Comparison of ENCODE assay signal across 8 cellular contexts in genomic region chr3:8239718-8240698, GRCh38.
DNase-seq lines count a peak whose midpoint lies in the region; ATAC-seq and TF ChIP-seq lines count a peak whose summit lies in the region.

No MANE protein-coding gene starts in this region.

- no peaks in the 10 kb centered on the region for H3K9me3 ChIP-seq in hepatocyte (ENCODE audit: low read depth)

- H3K36me3 Mint-ChIP-seq in activated naive CD8-positive, alpha-beta T cell treated with anti-CD3 and anti-CD28 coated beads, Interleukin-2, amount 50 U/mL, for 24 hours (ENCODE audit: low read depth) = no peaks in the 10 kb centered on the region

- H3K4me2 ChIP-seq in hepatocyte = no peak overlapping the region

- no peaks in the 10 kb centered on the region for H3K4me1 Mint-ChIP-seq in activated naive CD8-positive, alpha-beta T cell treated with anti-CD3 and anti-CD28 coated beads, Interleukin-2, amount 50 U/mL, for 24 hours

- peaks cover 4% of the 10 kb centered on the region for H3K9me3 Mint-ChIP-seq in activated naive CD8-positive, alpha-beta T cell treated with anti-CD3 and anti-CD28 coated beads, Interleukin-2, amount 50 U/mL, for 24 hours

- DNase-seq in DMS 273 treated with DMSO at 0.1 percent for 48 hours (lab: John Stamatoyannopoulos, UW) = peak; percentile 17
- DNase-seq in NCI-H82 treated with DMSO at 0.1 percent for 48 hours (lab: John Stamatoyannopoulos, UW; ENCODE audit: unreplicated experiment) = peak; percentile 52
- DNase-seq in activated naive CD8-positive, alpha-beta T cell treated with anti-CD3 and anti-CD28 coated beads, Interleukin-2, amount 50 U/mL, for 24 hours = peak; percentile 41
- DNase-seq in hepatocyte (ENCODE audit: low spot score) = peak; percentile 74
- DNase-seq in stimulated activated CD4-positive, alpha-beta T cell treated with anti-CD3 and anti-CD28 coated beads, Interleukin-12 subunit alpha, Interleukin-12 subunit beta, amount 100 ng/mL, for 48 hours (ENCODE audit: low read depth in 2 of 3, low spot score in 1 of 3) = peak in 2 of 3 donors; percentile 2 to 8
- no peak for DNase-seq in NCI-H748 treated with DMSO at 0.1 percent for 48 hours (lab: John Stamatoyannopoulos, UW)

- no peak overlapping the region for H3K27ac ChIP-seq in hepatocyte

- no peaks in the 10 kb centered on the region for H3K36me3 ChIP-seq in hepatocyte (replicated peaks; ENCODE audit: insufficient read depth, low read depth)

- H3K27ac Mint-ChIP-seq in activated naive CD8-positive, alpha-beta T cell treated with anti-CD3 and anti-CD28 coated beads, Interleukin-2, amount 50 U/mL, for 24 hours = no peak overlapping the region

- no peaks in the 10 kb centered on the region for H3K79me2 ChIP-seq in hepatocyte

- no peak overlapping the region for H3K4me3 Mint-ChIP-seq in activated naive CD8-positive, alpha-beta T cell treated with anti-CD3 and anti-CD28 coated beads, Interleukin-2, amount 50 U/mL, for 24 hours

- TF ChIP-seq CTCF in hepatocyte (IDR thresholded peaks at IDR 0.05; ENCODE audit: poor library complexity) = peak; percentile 69

- WGBS in hepatocyte (ENCODE audit: low lambda C conversion rate, missing lambda C conversion rate) = 87% methylated on average over 4 of the region's 4 CpGs

- no peaks in the 10 kb centered on the region for H3K27me3 Mint-ChIP-seq in activated naive CD8-positive, alpha-beta T cell treated with anti-CD3 and anti-CD28 coated beads, Interleukin-2, amount 50 U/mL, for 24 hours

- H3K4me1 ChIP-seq in hepatocyte (ENCODE audit: insufficient read depth) = no peaks in the 10 kb centered on the region

- no peak overlapping the region for H3K4me3 ChIP-seq in hepatocyte

- H4K20me1 ChIP-seq in hepatocyte (ENCODE audit: insufficient read depth, poor library complexity, severe bottlenecking) = no peaks in the 10 kb centered on the region

- no peak overlapping the region for H2AFZ ChIP-seq in hepatocyte

- ATAC-seq in GM19351 (IDR thresholded peaks at IDR 0.05; ENCODE audit: unreplicated experiment) (peak; percentile 99), HG03139 (IDR thresholded peaks at IDR 0.05; ENCODE audit: unreplicated experiment) (peak; percentile 96)
- peak; percentile 66 for ATAC-seq in activated naive CD8-positive, alpha-beta T cell treated with anti-CD3 and anti-CD28 coated beads, Interleukin-2, amount 50 U/mL, for 24 hours

- H3K27me3 ChIP-seq in hepatocyte = no peaks in the 10 kb centered on the region

- H3K9me2 ChIP-seq in hepatocyte (replicated peaks; ENCODE audit: insufficient read depth) = no peaks in the 10 kb centered on the region
